ENCODE assay signal across 1 cellular context in the genomic region with DNA sequence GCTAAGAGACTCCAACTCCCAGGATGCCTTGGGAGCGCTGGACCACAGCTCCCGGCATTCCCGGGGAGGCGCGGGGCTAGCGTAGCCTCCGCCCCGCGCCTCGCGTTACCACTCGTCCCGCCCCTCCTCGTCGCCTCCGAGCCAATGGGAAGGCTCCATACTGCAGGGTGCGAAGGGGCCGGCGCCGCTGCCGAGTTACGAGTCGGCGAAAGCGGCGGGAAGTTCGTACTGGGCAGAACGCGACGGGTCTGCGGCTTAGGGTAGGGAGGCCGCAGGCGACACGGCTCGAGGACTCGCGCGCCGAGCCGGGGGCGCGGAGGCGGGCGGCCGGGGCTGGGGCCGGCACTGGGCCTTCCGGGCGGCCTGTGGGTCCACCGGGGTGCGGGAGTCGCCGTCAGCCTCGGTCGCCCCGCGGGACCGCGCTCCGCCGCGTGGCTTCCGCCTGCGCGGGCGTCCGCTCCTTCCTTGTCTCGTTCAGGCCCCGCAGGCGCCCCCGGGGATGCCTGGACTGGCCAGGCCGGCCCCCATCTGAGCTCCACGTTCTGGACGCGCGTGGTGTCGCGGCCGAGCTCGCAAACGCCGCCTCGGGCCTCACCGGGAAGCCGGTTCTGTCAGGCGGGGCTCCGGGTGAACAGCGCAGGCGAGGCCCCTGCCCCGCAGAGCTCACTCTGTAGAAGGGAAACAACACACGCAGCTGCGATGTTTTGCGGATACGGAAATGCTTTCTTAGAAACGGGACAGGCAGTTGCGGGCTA.
TF ChIP-seq lines count a peak whose summit lies in the region.

A gene with protein sequence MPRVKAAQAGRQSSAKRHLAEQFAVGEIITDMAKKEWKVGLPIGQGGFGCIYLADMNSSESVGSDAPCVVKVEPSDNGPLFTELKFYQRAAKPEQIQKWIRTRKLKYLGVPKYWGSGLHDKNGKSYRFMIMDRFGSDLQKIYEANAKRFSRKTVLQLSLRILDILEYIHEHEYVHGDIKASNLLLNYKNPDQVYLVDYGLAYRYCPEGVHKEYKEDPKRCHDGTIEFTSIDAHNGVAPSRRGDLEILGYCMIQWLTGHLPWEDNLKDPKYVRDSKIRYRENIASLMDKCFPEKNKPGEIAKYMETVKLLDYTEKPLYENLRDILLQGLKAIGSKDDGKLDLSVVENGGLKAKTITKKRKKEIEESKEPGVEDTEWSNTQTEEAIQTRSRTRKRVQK (plus strand): TSS at position 195 of the 755 bp plus-strand sequence. CDS start 36,090 bp downstream, outside the sequence.

TF ChIP-seq in H1, 55 proteins besides CTCF, POLR2A, EP300 and RAD21:
- TF ChIP-seq PHF8 (conservative IDR thresholded peaks at IDR 0.05; ENCODE audit: low read depth, low read length) (peak; percentile 87), TAF1 (IDR thresholded peaks at IDR 0.05; ENCODE audit: low read depth, low read length) (peak; percentile 92), CHD2 (IDR thresholded peaks at IDR 0.05; ENCODE audit: low read length) (peak; percentile 90), NANOG (IDR thresholded peaks at IDR 0.05; ENCODE audit: insufficient read depth, low read depth, low read length, poor library complexity, severe bottlenecking) (no peak), NRF1 (IDR thresholded peaks at IDR 0.05; ENCODE audit: low read depth, low read length) (no peak), KDM1A (IDR thresholded peaks at IDR 0.05; ENCODE audit: borderline replicate concordance, low read length) (no peak), SRF (IDR thresholded peaks at IDR 0.05; ENCODE audit: low read depth, low read length) (peak; percentile 44; the same call in 1 of the 2 replicates), TAF7 (optimal IDR thresholded peaks at IDR 0.05; ENCODE audit: borderline replicate concordance, low read depth, low read length) (peak; percentile 81), RBBP5 (IDR thresholded peaks at IDR 0.05; ENCODE audit: borderline replicate concordance, low read depth, low read length) (peak; percentile 81; the same call in 1 of the 2 replicates), SIX5 (IDR thresholded peaks at IDR 0.05; ENCODE audit: low read depth, low read length) (peak; percentile 92), BRCA1 (IDR thresholded peaks at IDR 0.05; ENCODE audit: low read depth, low read length) (peak; percentile 63), KDM4A (IDR thresholded peaks at IDR 0.05; ENCODE audit: low read depth, low read length, severe bottlenecking) (peak; percentile 62), BCL11A (IDR thresholded peaks at IDR 0.05; ENCODE audit: low read depth in 2 of 2, low read length in 2 of 2) (no peak), EZH2 (IDR thresholded peaks at IDR 0.05; ENCODE audit: low read depth, low read length, severe bottlenecking) (no peak), RXRA (IDR thresholded peaks at IDR 0.05; ENCODE audit: insufficient read depth, low read depth, low read length) (no peak), ZNF274 (IDR thresholded peaks at IDR 0.05; ENCODE audit: borderline replicate concordance, extremely low read depth, low read length) (no peak), POLR2AphosphoS5 (IDR thresholded peaks at IDR 0.05; ENCODE audit: low read depth, low read length) (peak; percentile 87), CREB1 (IDR thresholded peaks at IDR 0.05) (peak; percentile 79), SAP30 (IDR thresholded peaks at IDR 0.05; ENCODE audit: insufficient read depth, insufficient replicate concordance, low read length) (no peak), HDAC6 (IDR thresholded peaks at IDR 0.05; ENCODE audit: low read depth, low read length) (no peak), SP2 (IDR thresholded peaks at IDR 0.05; ENCODE audit: low read length) (no peak), RFX5 (IDR thresholded peaks at IDR 0.05; ENCODE audit: borderline replicate concordance, low read depth, low read length) (no peak), GABPA (IDR thresholded peaks at IDR 0.05; ENCODE audit: borderline replicate concordance, insufficient read depth, low read length) (no peak), ASH2L (IDR thresholded peaks at IDR 0.05; ENCODE audit: low read length) (peak; percentile 47), SP1 (IDR thresholded peaks at IDR 0.05; ENCODE audit: low read depth, low read length) (peak; percentile 85), YY1 (IDR thresholded peaks at IDR 0.05; ENCODE audit: low read depth, low read length) (no peak), RNF2 (IDR thresholded peaks at IDR 0.05; ENCODE audit: borderline replicate concordance, low read depth, low read length, missing control alignments, poor library complexity, severe bottlenecking) (no peak), TBP (IDR thresholded peaks at IDR 0.05; ENCODE audit: low read depth, low read length) (peak; percentile 82; the same call in 1 of the 2 replicates), SIN3A (conservative IDR thresholded peaks at IDR 0.05 in 1 of 2, IDR thresholded peaks at IDR 0.05 in 1 of 2; ENCODE audit: low read depth in 1 of 2, low read length in 2 of 2) (no peak; a peak in 1 of 4 replicates), CEBPB (IDR thresholded peaks at IDR 0.05; ENCODE audit: low read depth, low read length) (no peak), BACH1 (IDR thresholded peaks at IDR 0.05; ENCODE audit: low read length) (0 out of 2 replicates have a peak, but pooled peaks have one; percentile 7)
- TF ChIP-seq, protein P1, sequence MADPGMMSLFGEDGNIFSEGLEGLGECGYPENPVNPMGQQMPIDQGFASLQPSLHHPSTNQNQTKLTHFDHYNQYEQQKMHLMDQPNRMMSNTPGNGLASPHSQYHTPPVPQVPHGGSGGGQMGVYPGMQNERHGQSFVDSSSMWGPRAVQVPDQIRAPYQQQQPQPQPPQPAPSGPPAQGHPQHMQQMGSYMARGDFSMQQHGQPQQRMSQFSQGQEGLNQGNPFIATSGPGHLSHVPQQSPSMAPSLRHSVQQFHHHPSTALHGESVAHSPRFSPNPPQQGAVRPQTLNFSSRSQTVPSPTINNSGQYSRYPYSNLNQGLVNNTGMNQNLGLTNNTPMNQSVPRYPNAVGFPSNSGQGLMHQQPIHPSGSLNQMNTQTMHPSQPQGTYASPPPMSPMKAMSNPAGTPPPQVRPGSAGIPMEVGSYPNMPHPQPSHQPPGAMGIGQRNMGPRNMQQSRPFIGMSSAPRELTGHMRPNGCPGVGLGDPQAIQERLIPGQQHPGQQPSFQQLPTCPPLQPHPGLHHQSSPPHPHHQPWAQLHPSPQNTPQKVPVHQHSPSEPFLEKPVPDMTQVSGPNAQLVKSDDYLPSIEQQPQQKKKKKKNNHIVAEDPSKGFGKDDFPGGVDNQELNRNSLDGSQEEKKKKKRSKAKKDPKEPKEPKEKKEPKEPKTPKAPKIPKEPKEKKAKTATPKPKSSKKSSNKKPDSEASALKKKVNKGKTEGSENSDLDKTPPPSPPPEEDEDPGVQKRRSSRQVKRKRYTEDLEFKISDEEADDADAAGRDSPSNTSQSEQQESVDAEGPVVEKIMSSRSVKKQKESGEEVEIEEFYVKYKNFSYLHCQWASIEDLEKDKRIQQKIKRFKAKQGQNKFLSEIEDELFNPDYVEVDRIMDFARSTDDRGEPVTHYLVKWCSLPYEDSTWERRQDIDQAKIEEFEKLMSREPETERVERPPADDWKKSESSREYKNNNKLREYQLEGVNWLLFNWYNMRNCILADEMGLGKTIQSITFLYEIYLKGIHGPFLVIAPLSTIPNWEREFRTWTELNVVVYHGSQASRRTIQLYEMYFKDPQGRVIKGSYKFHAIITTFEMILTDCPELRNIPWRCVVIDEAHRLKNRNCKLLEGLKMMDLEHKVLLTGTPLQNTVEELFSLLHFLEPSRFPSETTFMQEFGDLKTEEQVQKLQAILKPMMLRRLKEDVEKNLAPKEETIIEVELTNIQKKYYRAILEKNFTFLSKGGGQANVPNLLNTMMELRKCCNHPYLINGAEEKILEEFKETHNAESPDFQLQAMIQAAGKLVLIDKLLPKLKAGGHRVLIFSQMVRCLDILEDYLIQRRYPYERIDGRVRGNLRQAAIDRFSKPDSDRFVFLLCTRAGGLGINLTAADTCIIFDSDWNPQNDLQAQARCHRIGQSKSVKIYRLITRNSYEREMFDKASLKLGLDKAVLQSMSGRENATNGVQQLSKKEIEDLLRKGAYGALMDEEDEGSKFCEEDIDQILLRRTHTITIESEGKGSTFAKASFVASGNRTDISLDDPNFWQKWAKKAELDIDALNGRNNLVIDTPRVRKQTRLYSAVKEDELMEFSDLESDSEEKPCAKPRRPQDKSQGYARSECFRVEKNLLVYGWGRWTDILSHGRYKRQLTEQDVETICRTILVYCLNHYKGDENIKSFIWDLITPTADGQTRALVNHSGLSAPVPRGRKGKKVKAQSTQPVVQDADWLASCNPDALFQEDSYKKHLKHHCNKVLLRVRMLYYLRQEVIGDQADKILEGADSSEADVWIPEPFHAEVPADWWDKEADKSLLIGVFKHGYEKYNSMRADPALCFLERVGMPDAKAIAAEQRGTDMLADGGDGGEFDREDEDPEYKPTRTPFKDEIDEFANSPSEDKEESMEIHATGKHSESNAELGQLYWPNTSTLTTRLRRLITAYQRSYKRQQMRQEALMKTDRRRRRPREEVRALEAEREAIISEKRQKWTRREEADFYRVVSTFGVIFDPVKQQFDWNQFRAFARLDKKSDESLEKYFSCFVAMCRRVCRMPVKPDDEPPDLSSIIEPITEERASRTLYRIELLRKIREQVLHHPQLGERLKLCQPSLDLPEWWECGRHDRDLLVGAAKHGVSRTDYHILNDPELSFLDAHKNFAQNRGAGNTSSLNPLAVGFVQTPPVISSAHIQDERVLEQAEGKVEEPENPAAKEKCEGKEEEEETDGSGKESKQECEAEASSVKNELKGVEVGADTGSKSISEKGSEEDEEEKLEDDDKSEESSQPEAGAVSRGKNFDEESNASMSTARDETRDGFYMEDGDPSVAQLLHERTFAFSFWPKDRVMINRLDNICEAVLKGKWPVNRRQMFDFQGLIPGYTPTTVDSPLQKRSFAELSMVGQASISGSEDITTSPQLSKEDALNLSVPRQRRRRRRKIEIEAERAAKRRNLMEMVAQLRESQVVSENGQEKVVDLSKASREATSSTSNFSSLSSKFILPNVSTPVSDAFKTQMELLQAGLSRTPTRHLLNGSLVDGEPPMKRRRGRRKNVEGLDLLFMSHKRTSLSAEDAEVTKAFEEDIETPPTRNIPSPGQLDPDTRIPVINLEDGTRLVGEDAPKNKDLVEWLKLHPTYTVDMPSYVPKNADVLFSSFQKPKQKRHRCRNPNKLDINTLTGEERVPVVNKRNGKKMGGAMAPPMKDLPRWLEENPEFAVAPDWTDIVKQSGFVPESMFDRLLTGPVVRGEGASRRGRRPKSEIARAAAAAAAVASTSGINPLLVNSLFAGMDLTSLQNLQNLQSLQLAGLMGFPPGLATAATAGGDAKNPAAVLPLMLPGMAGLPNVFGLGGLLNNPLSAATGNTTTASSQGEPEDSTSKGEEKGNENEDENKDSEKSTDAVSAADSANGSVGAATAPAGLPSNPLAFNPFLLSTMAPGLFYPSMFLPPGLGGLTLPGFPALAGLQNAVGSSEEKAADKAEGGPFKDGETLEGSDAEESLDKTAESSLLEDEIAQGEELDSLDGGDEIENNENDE (IDR thresholded peaks at IDR 0.05; ENCODE audit: insufficient replicate concordance, low read length) = no peak
- TF ChIP-seq, protein P2, sequence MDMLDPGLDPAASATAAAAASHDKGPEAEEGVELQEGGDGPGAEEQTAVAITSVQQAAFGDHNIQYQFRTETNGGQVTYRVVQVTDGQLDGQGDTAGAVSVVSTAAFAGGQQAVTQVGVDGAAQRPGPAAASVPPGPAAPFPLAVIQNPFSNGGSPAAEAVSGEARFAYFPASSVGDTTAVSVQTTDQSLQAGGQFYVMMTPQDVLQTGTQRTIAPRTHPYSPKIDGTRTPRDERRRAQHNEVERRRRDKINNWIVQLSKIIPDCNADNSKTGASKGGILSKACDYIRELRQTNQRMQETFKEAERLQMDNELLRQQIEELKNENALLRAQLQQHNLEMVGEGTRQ (IDR thresholded peaks at IDR 0.05; ENCODE audit: low read length) = no peak
- TF ChIP-seq, protein P3, sequence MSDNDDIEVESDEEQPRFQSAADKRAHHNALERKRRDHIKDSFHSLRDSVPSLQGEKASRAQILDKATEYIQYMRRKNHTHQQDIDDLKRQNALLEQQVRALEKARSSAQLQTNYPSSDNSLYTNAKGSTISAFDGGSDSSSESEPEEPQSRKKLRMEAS (IDR thresholded peaks at IDR 0.05) = peak; percentile 89
- TF ChIP-seq, protein P4, sequence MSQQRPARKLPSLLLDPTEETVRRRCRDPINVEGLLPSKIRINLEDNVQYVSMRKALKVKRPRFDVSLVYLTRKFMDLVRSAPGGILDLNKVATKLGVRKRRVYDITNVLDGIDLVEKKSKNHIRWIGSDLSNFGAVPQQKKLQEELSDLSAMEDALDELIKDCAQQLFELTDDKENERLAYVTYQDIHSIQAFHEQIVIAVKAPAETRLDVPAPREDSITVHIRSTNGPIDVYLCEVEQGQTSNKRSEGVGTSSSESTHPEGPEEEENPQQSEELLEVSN (IDR thresholded peaks at IDR 0.05) = peak; percentile 97
TF ChIP-seq in H1: peak in this region for 17.
